In the genomic region with DNA sequence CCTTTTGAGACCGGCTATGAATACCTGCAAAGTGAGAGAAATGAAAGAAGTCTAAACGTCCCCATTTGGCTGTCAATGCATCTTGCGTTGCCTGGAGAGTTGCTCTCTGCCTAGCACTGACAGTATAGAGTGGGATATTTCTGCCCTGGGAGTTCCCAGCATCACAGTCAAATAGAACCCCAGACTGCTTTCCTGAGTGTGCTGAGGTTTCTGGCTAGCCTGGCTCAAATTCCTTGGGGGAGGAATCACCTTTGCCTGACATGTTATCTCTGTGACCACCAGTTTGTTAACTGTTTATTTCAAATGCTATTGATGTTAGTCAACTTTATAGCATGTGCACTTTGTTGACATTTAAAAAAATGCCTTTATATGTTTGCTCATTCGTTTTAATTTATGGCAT, we compare ENCODE assay signal across 23 cellular contexts.
DNase-seq lines count a peak whose midpoint lies in the region; FAIRE-seq and TF ChIP-seq lines count a peak whose summit lies in the region.
"Had no signal": no experiment of that assay in that cellular context is flagged by ENCODE, and none has a peak within 500 bp of the region (broad histone marks: within the 10 kb centered on the region; RNA-seq: fewer than 3 reads in every experiment).

No MANE protein-coding gene starts in this region.

- DNase-seq in RPMI7951 (ENCODE audit: low read depth) (peak; percentile 17), kidney tubule cell (ENCODE audit: low spot score) (peak; percentile 1), nephron progenitor cell (no peak), NCI-H1694 treated with DMSO at 0.1 percent for 48 hours (lab: John Stamatoyannopoulos, UW) (no peak)
- no peak for DNase-seq in T-helper 2 cell treated with Interferon-gamma antibody and Interleukin-4, amounts not matched to agents 5 μg/mL and 100 μg/mL, for 36 hours (ENCODE audit: low spot score)
- DNase-seq: CD4-positive, alpha-beta memory T cell; EL; HCEC 1CT; IMR-90; NCI-H1048; NCI-H1436 treated with DMSO at 0.1 percent for 48 hours; NCI-H2029 treated with DMSO at 0.1 percent for 48 hours; NCI-H2171 treated with DMSO at 0.1 percent for 48 hours; NCI-H748 treated with DMSO at 0.1 percent for 48 hours; NK-92 treated with Interleukin-12 subunit alpha and Interleukin-12 subunit beta, amount 100 ng/mL, for 24 hours; RPMI8226 had no signal

- no peak overlapping the region for H3K4me3 ChIP-seq in skeletal muscle tissue (ENCODE audit: low read length in 3 of 3)
- H3K4me3 ChIP-seq: BLaER1, GM12878, GM23338 had no signal

- H3K27ac ChIP-seq in skeletal muscle tissue (ENCODE audit: low read depth, low read length), result peak overlapping the region; percentile 77
- H3K27ac ChIP-seq: BLaER1 had no signal

- H3K4me1 Mint-ChIP-seq in T-helper 2 cell treated with Interferon-gamma antibody and Interleukin-4, amounts not matched to agents 5 μg/mL and 100 μg/mL, for 36 hours (ENCODE audit: low read depth), result peaks cover 3% of the 10 kb centered on the region
- H3K4me1 Mint-ChIP-seq in nephron progenitor cell, result peaks cover 5% of the 10 kb centered on the region
- H3K4me1 Mint-ChIP-seq: CD4-positive, alpha-beta memory T cell had no signal

- no peaks in the 10 kb centered on the region for H3K36me3 Mint-ChIP-seq in T-helper 2 cell treated with Interferon-gamma antibody and Interleukin-4, amounts not matched to agents 5 μg/mL and 100 μg/mL, for 36 hours (ENCODE audit: low read depth)
- no peaks in the 10 kb centered on the region for H3K36me3 Mint-ChIP-seq in nephron progenitor cell (ENCODE audit: low read depth)
- H3K36me3 Mint-ChIP-seq: CD4-positive, alpha-beta memory T cell had no signal

- no peaks in the 10 kb centered on the region for H3K36me3 ChIP-seq in skeletal muscle tissue (ENCODE audit: control insufficient read depth in 3 of 3, insufficient read depth in 3 of 3, low read length in 3 of 3)
- H3K36me3 ChIP-seq: BLaER1 had no signal

- H3K9me3 ChIP-seq in skeletal muscle tissue (ENCODE audit: control insufficient read depth in 3 of 3, low read length in 3 of 3), result no peaks in the 10 kb centered on the region
- H3K9me3 ChIP-seq: BLaER1 had no signal

- peak; percentile 97 for FAIRE-seq in endometrium (lab: Jason Lieb, UNC)
- FAIRE-seq: GM12878, GM18507, HTR-8/SVneo had no signal

- H3K27me3 Mint-ChIP-seq in T-helper 2 cell treated with Interferon-gamma antibody and Interleukin-4, amounts not matched to agents 5 μg/mL and 100 μg/mL, for 36 hours (ENCODE audit: low read depth), result peaks cover 3% of the 10 kb centered on the region
- no peaks in the 10 kb centered on the region for H3K27me3 Mint-ChIP-seq in nephron progenitor cell (ENCODE audit: low read depth, poor library complexity)

- no peak for TF ChIP-seq CTCF in nephron progenitor cell (IDR thresholded peaks at IDR 0.05)

- H3K4me1 ChIP-seq in skeletal muscle tissue (ENCODE audit: control insufficient read depth in 3 of 3, insufficient read depth in 3 of 3, low read length in 3 of 3), result peaks cover 6 to 18% (median 9%) of the 10 kb centered on the region in 3 donors
- H3K4me1 ChIP-seq: BLaER1 had no signal

- H3K27ac Mint-ChIP-seq in T-helper 2 cell treated with Interferon-gamma antibody and Interleukin-4, amounts not matched to agents 5 μg/mL and 100 μg/mL, for 36 hours, result no peak overlapping the region
- no peak overlapping the region for H3K27ac Mint-ChIP-seq in nephron progenitor cell
- H3K27ac Mint-ChIP-seq: CD4-positive, alpha-beta memory T cell; GM23338 had no signal

- H3K27me3 ChIP-seq in skeletal muscle tissue (ENCODE audit: control insufficient read depth in 3 of 3, insufficient read depth in 3 of 3, low read length in 3 of 3), result no peaks in the 10 kb centered on the region
- H3K27me3 ChIP-seq: BLaER1 had no signal

- H3K4me3 Mint-ChIP-seq in T-helper 2 cell treated with Interferon-gamma antibody and Interleukin-4, amounts not matched to agents 5 μg/mL and 100 μg/mL, for 36 hours, result no peak overlapping the region
- no peak overlapping the region for H3K4me3 Mint-ChIP-seq in nephron progenitor cell
- H3K4me3 Mint-ChIP-seq: CD4-positive, alpha-beta memory T cell; GM23338 had no signal

- H3K9me3 Mint-ChIP-seq in T-helper 2 cell treated with Interferon-gamma antibody and Interleukin-4, amounts not matched to agents 5 μg/mL and 100 μg/mL, for 36 hours, result no peaks in the 10 kb centered on the region
- no peaks in the 10 kb centered on the region for H3K9me3 Mint-ChIP-seq in nephron progenitor cell
- H3K9me3 Mint-ChIP-seq: GM23338 had no signal

- peak overlapping the region; percentile 2 to 47 (median 35) for H3K9ac ChIP-seq in skeletal muscle tissue (ENCODE audit: low read depth in 1 of 3, low read length in 3 of 3)
- H3K9ac ChIP-seq: BLaER1 had no signal

Comparison
In these comparisons a context has a peak if more than half of its experiments do, and no peak if none do; other contexts are left out.
1. DNase-seq: peak in RPMI7951 (single experiment) and kidney tubule cell (single experiment); none in T-helper 2 cell treated with Interferon-gamma antibody and Interleukin-4, amounts not matched to agents 5 μg/mL and 100 μg/mL, for 36 hours (single experiment), nephron progenitor cell (single experiment) and NCI-H1694 treated with DMSO at 0.1 percent for 48 hours (single experiment).